ENCODE assay signal across 8 cellular contexts in the genomic region with DNA sequence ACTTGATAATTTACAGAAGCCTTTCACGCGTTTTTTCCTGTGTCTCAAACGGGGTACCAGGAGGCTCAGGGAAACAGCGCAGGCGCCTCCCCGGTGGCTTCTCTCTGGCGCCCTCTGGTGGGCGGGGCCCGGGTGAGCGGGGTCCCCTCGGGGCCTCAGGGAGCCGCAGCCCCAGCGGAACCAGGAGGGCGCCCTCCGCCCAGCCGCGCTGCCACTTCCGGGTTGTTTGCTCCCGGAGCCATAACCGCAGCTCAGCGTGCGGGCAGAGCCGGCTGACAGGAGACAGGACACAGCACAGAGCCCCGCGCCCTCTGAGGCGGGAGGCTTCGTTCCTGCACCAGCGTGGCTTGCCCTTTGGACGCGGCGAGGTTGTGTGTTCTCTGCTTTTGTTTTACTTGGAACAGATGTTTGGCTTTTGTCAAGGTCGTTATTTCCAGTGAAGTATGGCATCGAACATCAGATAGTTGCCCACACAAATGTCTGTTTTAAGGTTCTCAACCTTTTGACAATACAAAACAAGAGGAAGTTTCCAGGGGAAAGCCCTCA. TPM values are rescaled to one million over a fixed set of nuclear protein-coding genes. Genes with fewer than 3 reads are reported as not detected.
A peak's percentile ranks its signal among the peaks of the same experiment; 100 is the strongest.
DNase-seq lines count a peak whose midpoint lies in the region; ATAC-seq and TF ChIP-seq lines count a peak whose summit lies in the region.

No MANE protein-coding gene starts in this region.

- DNase-seq in NCI-H2196 treated with DMSO at 0.1 percent for 48 hours (lab: John Stamatoyannopoulos, UW; ENCODE audit: unreplicated experiment) (peak; percentile 9), memory B cell (ENCODE audit: low spot score in 2 of 2) (peak; percentile 90 to 97)
- peak; percentile 96 for DNase-seq in activated CD4-positive, alpha-beta T cell treated with anti-CD3 and anti-CD28 coated beads, Interleukin-2, amount 10 ng/mL, durations not matched to agents 24 days and 14 days
- peak; percentile 88 to 90 for DNase-seq in stimulated activated CD8-positive, alpha-beta memory T cell treated with anti-CD3 and anti-CD28 coated beads, Interleukin-15, amount 100 ng/mL, for 48 hours (ENCODE audit: low read depth in 2 of 2)

- no peak overlapping the region for H3K27ac ChIP-seq in 22Rv1

- H3K27me3 Mint-ChIP-seq in activated CD4-positive, alpha-beta T cell treated with anti-CD3 and anti-CD28 coated beads, Interleukin-2, amount 10 ng/mL, durations not matched to agents 24 days and 14 days: peaks cover 24% of the 10 kb centered on the region
- H3K27me3 Mint-ChIP-seq in dendritic cell treated with granulocyte-macrophage colony-stimulating factor and Interleukin-4, amounts not matched to agents 40 ng/mL and 50 ng/mL, for 4 days: peaks cover 47% of the 10 kb centered on the region
- peaks cover 7% of the 10 kb centered on the region for H3K27me3 Mint-ChIP-seq in memory B cell

- intact Hi-C loops in activated CD4-positive, alpha-beta T cell treated with anti-CD3 and anti-CD28 coated beads, Interleukin-2, amount 10 ng/mL, durations not matched to agents 24 days and 14 days (cut with micrococcal nuclease): loop anchor here (2.0 kb wide), 2 partner anchors 81 to 191 kb away; no protein-coding TSS in a partner anchor
- intact Hi-C loops in dendritic cell treated with granulocyte-macrophage colony-stimulating factor and Interleukin-4, amounts not matched to agents 40 ng/mL and 50 ng/mL, for 4 days (cut with micrococcal nuclease): no loop called here

- TF ChIP-seq CTCF in 22Rv1 (IDR thresholded peaks at IDR 0.05) (peak; percentile 98), GM12875 (IDR thresholded peaks at IDR 0.05; ENCODE audit: borderline replicate concordance, insufficient read depth, low read depth, low read length) (peak; percentile 89)

- ATAC-seq in HG02798 (IDR thresholded peaks at IDR 0.05; ENCODE audit: poor library complexity, unreplicated experiment): peak; percentile 94
- peak; percentile 98 for ATAC-seq in memory B cell (ENCODE audit: low read depth)

- no peaks in the 10 kb centered on the region for H3K9me3 Mint-ChIP-seq in activated CD4-positive, alpha-beta T cell treated with anti-CD3 and anti-CD28 coated beads, Interleukin-2, amount 10 ng/mL, durations not matched to agents 24 days and 14 days
- peaks cover 13% of the 10 kb centered on the region for H3K9me3 Mint-ChIP-seq in dendritic cell treated with granulocyte-macrophage colony-stimulating factor and Interleukin-4, amounts not matched to agents 40 ng/mL and 50 ng/mL, for 4 days
- H3K9me3 Mint-ChIP-seq in memory B cell: peaks cover 9% of the 10 kb centered on the region

- no peak overlapping the region for H3K27ac Mint-ChIP-seq in activated CD4-positive, alpha-beta T cell treated with anti-CD3 and anti-CD28 coated beads, Interleukin-2, amount 10 ng/mL, durations not matched to agents 24 days and 14 days
- peak overlapping the region; percentile 55 for H3K27ac Mint-ChIP-seq in dendritic cell treated with granulocyte-macrophage colony-stimulating factor and Interleukin-4, amounts not matched to agents 40 ng/mL and 50 ng/mL, for 4 days
- no peak overlapping the region for H3K27ac Mint-ChIP-seq in memory B cell

- H3K4me1 Mint-ChIP-seq in activated CD4-positive, alpha-beta T cell treated with anti-CD3 and anti-CD28 coated beads, Interleukin-2, amount 10 ng/mL, durations not matched to agents 24 days and 14 days: peaks cover 4% of the 10 kb centered on the region
- H3K4me1 Mint-ChIP-seq in dendritic cell treated with granulocyte-macrophage colony-stimulating factor and Interleukin-4, amounts not matched to agents 40 ng/mL and 50 ng/mL, for 4 days (ENCODE audit: low read depth): no peaks in the 10 kb centered on the region
- H3K4me1 Mint-ChIP-seq in memory B cell: no peaks in the 10 kb centered on the region

- H3K4me3 ChIP-seq in GM12875 (ENCODE audit: low read depth, low read length): no peak overlapping the region

- no peaks in the 10 kb centered on the region for H3K36me3 Mint-ChIP-seq in activated CD4-positive, alpha-beta T cell treated with anti-CD3 and anti-CD28 coated beads, Interleukin-2, amount 10 ng/mL, durations not matched to agents 24 days and 14 days (ENCODE audit: low read depth)
- H3K36me3 Mint-ChIP-seq in dendritic cell treated with granulocyte-macrophage colony-stimulating factor and Interleukin-4, amounts not matched to agents 40 ng/mL and 50 ng/mL, for 4 days (ENCODE audit: low read depth): no peaks in the 10 kb centered on the region
- H3K36me3 Mint-ChIP-seq in memory B cell: no peaks in the 10 kb centered on the region

- H3K4me3 Mint-ChIP-seq in activated CD4-positive, alpha-beta T cell treated with anti-CD3 and anti-CD28 coated beads, Interleukin-2, amount 10 ng/mL, durations not matched to agents 24 days and 14 days: peak overlapping the region; percentile 55
- peak overlapping the region; percentile 65 for H3K4me3 Mint-ChIP-seq in dendritic cell treated with granulocyte-macrophage colony-stimulating factor and Interleukin-4, amounts not matched to agents 40 ng/mL and 50 ng/mL, for 4 days
- peak overlapping the region; percentile 65 for H3K4me3 Mint-ChIP-seq in memory B cell

RNA-seq across cellular contexts. Expression of a gene that starts 6.9 kb away (rescaled TPM):
- 0.33 and 0.40 TPM in 2 replicates for total RNA-seq in activated CD4-positive, alpha-beta T cell treated with anti-CD3 and anti-CD28 coated beads, Interleukin-2, amount 10 ng/mL, durations not matched to agents 24 days and 14 days

RNA-seq across cellular contexts. Expression of a gene that starts 45.1 kb away (rescaled TPM):
- total RNA-seq in activated CD4-positive, alpha-beta T cell treated with anti-CD3 and anti-CD28 coated beads, Interleukin-2, amount 10 ng/mL, durations not matched to agents 24 days and 14 days: 0.37 and 0.38 TPM in 2 replicates

Comparison
In these comparisons a context has a peak if more than half of its experiments do, and no peak if none do; other contexts are left out.
1. DNase-seq: peak in every context shown above with its lines; median percentile 96 in activated CD4-positive, alpha-beta T cell treated with anti-CD3 and anti-CD28 coated beads, Interleukin-2, amount 10 ng/mL, durations not matched to agents 24 days and 14 days; 94 in memory B cell; 89 in stimulated activated CD8-positive, alpha-beta memory T cell treated with anti-CD3 and anti-CD28 coated beads, Interleukin-15, amount 100 ng/mL, for 48 hours; 9 in NCI-H2196 treated with DMSO at 0.1 percent for 48 hours.